Comparison of ENCODE assay signal across 26 cellular contexts in genomic region chr10:124962421-124962820, GRCh38. TPM values are rescaled to one million over a fixed set of nuclear protein-coding genes. Genes with fewer than 3 reads are reported as not detected.
DNase-seq lines count a peak whose midpoint lies in the region; ATAC-seq, FAIRE-seq and TF ChIP-seq lines count a peak whose summit lies in the region.
"Had no signal": no experiment of that assay in that cellular context is flagged by ENCODE, and none has a peak within 500 bp of the region (broad histone marks: within the 10 kb centered on the region; RNA-seq: fewer than 3 reads in every experiment).

No MANE protein-coding gene starts in this region.

- intact Hi-C loops in HCT116 (cut with micrococcal nuclease) = no loop called here
- intact Hi-C loops in gastrocnemius medialis (cut with DNase I; ENCODE audit: low total_unique reads) = no loop called here

- DNase-seq in HCT116 (ENCODE audit: low read depth, low spot score) (no peak), RCC 7860 (ENCODE audit: low spot score) (no peak), fibroblast of mammary gland (ENCODE audit: low read depth) (peak; percentile 56), gastrocnemius medialis (no peak), mucosa of gallbladder (ENCODE audit: low spot score) (no peak)
- no peak for DNase-seq in activated CD4-positive, alpha-beta T cell treated with anti-CD3 and anti-CD28 coated beads, Interleukin-2, amount 50 U/mL, for 4 hours
- DNase-seq: Caco-2; CD4-positive, alpha-beta memory T cell; DMS 273 treated with DMSO at 0.1 percent for 48 hours; DND-41; NCI-H1694; NCI-H2081; NCI-H446 treated with DMSO at 0.1 percent for 48 hours; NCI-H526 treated with DMSO at 0.1 percent for 48 hours; PC-9; SHP77 treated with DMSO at 0.1 percent for 48 hours; SW 1271 had no signal

- H3K9me2 ChIP-seq in HCT116 (ENCODE audit: insufficient read depth) = no peaks in the 10 kb centered on the region

- TF ChIP-seq POLR2A in HCT116 (IDR thresholded peaks at IDR 0.05; ENCODE audit: borderline replicate concordance, extremely low read depth, insufficient read depth, insufficient read length) = no peak
- no peak for TF ChIP-seq POLR2A in gastrocnemius medialis (IDR thresholded peaks at IDR 0.05)

- POLR2A ChIA-PET in HCT116 (lab: Charles Lee) = no interaction called here

- no peak for ATAC-seq in HCT116
- no peak for ATAC-seq in gastrocnemius medialis
- no peak for ATAC-seq in GM18502 (IDR thresholded peaks at IDR 0.05; ENCODE audit: poor library complexity, unreplicated experiment)

- FAIRE-seq in RCC 7860 (lab: Jason Lieb, UNC) = peak; percentile 42
- FAIRE-seq: GM12892, GM18507, H1 had no signal

- H4K20me1 ChIP-seq in HCT116 (ENCODE audit: insufficient read depth) = peaks cover 31% of the 10 kb centered on the region; the same call in 1 of the 2 replicates

- no peak overlapping the region for H3K27ac ChIP-seq in HCT116 (ENCODE audit: low read depth, low read length)
- peak overlapping the region in 3 of 4 donors; percentile 9 to 35 (median 10) for H3K27ac ChIP-seq in gastrocnemius medialis
- H3K27ac ChIP-seq: BLaER1, HL-60, KMS-11, PC-9, RWPE1, SK-N-MC had no signal

- H3K79me2 ChIP-seq in HCT116 (ENCODE audit: insufficient read depth, low read length) = peaks cover 97% of the 10 kb centered on the region

- H3K9me3 ChIP-seq in HCT116 (ENCODE audit: control insufficient read depth in 1 of 2, insufficient read depth in 1 of 2, low read depth in 1 of 2, low read length in 2 of 2) (no peaks in the 10 kb centered on the region), gastrocnemius medialis (no peaks in the 10 kb centered on the region)
- H3K9me3 ChIP-seq: BLaER1, Caco-2 had no signal

- no peak for TF ChIP-seq RAD21 in HCT116 (IDR thresholded peaks at IDR 0.05; ENCODE audit: low read depth)

- H3K4me3 ChIP-seq in HCT116 (replicated peaks in 1 of 2; ENCODE audit: low read depth in 1 of 2, low read length in 2 of 2) (no peak overlapping the region), fibroblast of mammary gland (ENCODE audit: control insufficient read depth, low read depth, low read length) (no peak overlapping the region), gastrocnemius medialis (no peak overlapping the region)
- H3K4me3 ChIP-seq: BLaER1, PC-9, SK-N-MC had no signal

- CTCF ChIA-PET in HCT116 (lab: Charles Lee) = no interaction called here

- H2AFZ ChIP-seq in HCT116 (ENCODE audit: low read depth, low read length, poor library complexity, severe bottlenecking) = no peak overlapping the region
- H2AFZ ChIP-seq: PC-9 had no signal

- no peak overlapping the region for H3K9ac ChIP-seq in HCT116 (ENCODE audit: low read length)
- H3K9ac ChIP-seq: BLaER1, KMS-11 had no signal

- RAD21 ChIA-PET in HCT116 (lab: Charles Lee; ENCODE audit: low non-redundant PET in 1 of 2, low total read pairs in 2 of 2, uncharacterized antibody in 2 of 2, unreplicated experiment in 2 of 2) = no interaction called here

- TF ChIP-seq CTCF in HCT116 (IDR thresholded peaks at IDR 0.05 in 2 of 3, conservative IDR thresholded peaks at IDR 0.05 in 1 of 3; ENCODE audit: borderline replicate concordance in 1 of 3, insufficient read depth in 1 of 3, low read depth in 2 of 3, low read length in 2 of 3) = no peak
- TF ChIP-seq CTCF in fibroblast of mammary gland (conservative IDR thresholded peaks at IDR 0.05; ENCODE audit: control insufficient read depth, insufficient read depth, low read depth, low read length) = no peak
- TF ChIP-seq CTCF in gastrocnemius medialis (IDR thresholded peaks at IDR 0.05 in 4 of 5, conservative IDR thresholded peaks at IDR 0.05 in 1 of 5) = no peak

- no peaks in the 10 kb centered on the region for H3K27me3 ChIP-seq in HCT116 (ENCODE audit: insufficient read depth, low read length)
- H3K27me3 ChIP-seq in gastrocnemius medialis = no peaks in the 10 kb centered on the region
- H3K27me3 ChIP-seq: BLaER1 had no signal

- H3K36me3 ChIP-seq in HCT116 (ENCODE audit: control insufficient read depth in 1 of 2, insufficient read depth in 2 of 2, low read length in 2 of 2) (peaks cover 0 to 7% of the 10 kb centered on the region in 2 experiments; a peak in 1 of 4 replicates), gastrocnemius medialis (peaks cover 0 to 13% of the 10 kb centered on the region in 2 donors)

- in situ Hi-C loops in gastrocnemius medialis (cut with MboI; ENCODE audit: low sequenced_read_pairs in 4 of 4) = no loop called here

- H3K4me1 ChIP-seq in HCT116 (ENCODE audit: control insufficient read depth in 1 of 2, insufficient read depth in 2 of 2, low read length in 2 of 2) (peaks cover 0 to 17% of the 10 kb centered on the region in 2 experiments), gastrocnemius medialis (peaks cover 66 to 83% of the 10 kb centered on the region in 2 donors)
- H3K4me1 ChIP-seq: Caco-2 had no signal

- no TSS peak for BruUV-seq in HCT116 (replicated peaks; lab: Mats Ljungman, UMichigan)

- H3K4me2 ChIP-seq in HCT116 (ENCODE audit: low read length) = peak overlapping the region; percentile 8; the same call in 1 of the 2 replicates
- H3K4me2 ChIP-seq: BLaER1, KMS-11, PC-9 had no signal

TF ChIP-seq in HCT116, 20 proteins besides CTCF, POLR2A, EP300 and RAD21:
- TF ChIP-seq TCF7L2 (IDR thresholded peaks at IDR 0.05; ENCODE audit: borderline replicate concordance, extremely low read depth, insufficient read depth, insufficient read length) = no peak
- TF ChIP-seq REST (IDR thresholded peaks at IDR 0.05; ENCODE audit: low read depth) = no peak
- no peak for TF ChIP-seq ZFX (IDR thresholded peaks at IDR 0.05)
- no peak for TF ChIP-seq EGR1 (IDR thresholded peaks at IDR 0.05; ENCODE audit: low read depth)
- no peak for TF ChIP-seq SP1 (IDR thresholded peaks at IDR 0.05; ENCODE audit: low read depth)
TF ChIP-seq in HCT116: peak in this region for 0.

RNA-seq across cellular contexts. Expression of gene ZRANB1, which starts 20.5 kb away (rescaled TPM):
- total RNA-seq in HCT116 (2021; ENCODE audit: unreplicated experiment) = 23.9 TPM
- 9.9 and 10.8 TPM in 2 replicates for polyA plus RNA-seq in HCT116 (2012)
- total RNA-seq in gastrocnemius medialis = 10 to 100 TPM; 51.2 to 91.1 (median 74.6) TPM
- total RNA-seq in mucosa of gallbladder = 17.7 TPM
